18 cellular contexts compared by ENCODE assay signal in the genomic region with DNA sequence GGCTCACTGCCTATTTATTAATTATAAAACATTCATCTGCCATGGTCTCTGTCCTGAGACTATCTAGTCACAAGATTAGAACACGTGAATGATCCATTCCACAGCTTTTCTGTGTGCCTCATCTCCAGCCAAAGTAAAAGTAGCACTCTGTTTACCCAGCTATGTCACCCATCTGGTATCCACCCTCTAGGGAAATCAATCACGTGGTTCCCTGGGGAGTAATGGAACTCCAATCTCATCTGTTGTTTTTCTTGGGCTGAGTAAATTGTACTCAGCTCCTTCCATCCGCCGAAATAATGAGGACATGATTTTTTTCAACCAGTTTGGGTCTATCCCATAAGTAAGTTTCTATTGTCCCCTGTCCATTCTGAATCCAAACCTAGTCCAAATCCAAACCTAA. TPM values are rescaled to one million over a fixed set of nuclear protein-coding genes. Genes with fewer than 3 reads are reported as not detected.
"Had no signal": no experiment of that assay in that cellular context is flagged by ENCODE, and none has a peak within 500 bp of the region (broad histone marks: within the 10 kb centered on the region; RNA-seq: fewer than 3 reads in every experiment).

No MANE protein-coding gene starts in this region.

RNA-seq across cellular contexts. Expression of gene TCP11X2, which starts 13.0 kb away (rescaled TPM):
- total RNA-seq: colonic mucosa; dermis microvascular lymphatic vessel endothelial cell; esophagus mucosa; esophagus squamous epithelium; gastrocnemius medialis; glomerular endothelial cell; heart right ventricle; left cardiac atrium; left lung; left ventricle myocardium superior; lower leg skin; lung microvascular endothelial cell; mesenteric fat pad; mesothelial cell of epicardium; mucosa of descending colon; myocyte; naive thymus-derived CD8-positive, alpha-beta T cell had no signal
- polyA plus RNA-seq: heart right ventricle; naive thymus-derived CD8-positive, alpha-beta T cell had no signal

RNA-seq across cellular contexts. Expression of gene NXF2B, which starts 18.8 kb away (rescaled TPM):
- total RNA-seq: colonic mucosa; dermis microvascular lymphatic vessel endothelial cell; esophagus mucosa; esophagus squamous epithelium; gastrocnemius medialis; glomerular endothelial cell; heart right ventricle; kidney epithelial cell; left cardiac atrium; left ventricle myocardium superior; lower leg skin; lung microvascular endothelial cell; mesenteric fat pad; mesothelial cell of epicardium; mucosa of descending colon; myocyte; naive thymus-derived CD8-positive, alpha-beta T cell had no signal
- polyA plus RNA-seq: heart right ventricle; naive thymus-derived CD8-positive, alpha-beta T cell had no signal

RNA-seq across cellular contexts. Expression of gene TMSB15A, which starts 57.9 kb away (rescaled TPM):
- total RNA-seq: esophagus mucosa; gastrocnemius medialis; left cardiac atrium; left ventricle myocardium superior; lower leg skin; mesenteric fat pad; naive thymus-derived CD8-positive, alpha-beta T cell had no signal
- polyA plus RNA-seq: naive thymus-derived CD8-positive, alpha-beta T cell had no signal
